In genomic region chr14:65304239-65304638, GRCh38 we compare ENCODE assay signal across 13 cellular contexts.
DNase-seq lines count a peak whose midpoint lies in the region; ATAC-seq and TF ChIP-seq lines count a peak whose summit lies in the region.
"Had no signal": no experiment of that assay in that cellular context is flagged by ENCODE, and none has a peak within 500 bp of the region (broad histone marks: within the 10 kb centered on the region; RNA-seq: fewer than 3 reads in every experiment).

No MANE protein-coding gene starts in this region.

- H3K4me3 Mint-ChIP-seq in Caco-2 (ENCODE audit: unreplicated experiment): no peak overlapping the region
- no peak overlapping the region for H3K4me3 Mint-ChIP-seq in GM23338
- H3K4me3 Mint-ChIP-seq in activated CD8-positive, alpha-beta T cell treated with anti-CD3 and anti-CD28 coated beads, Interleukin-2, amount 10 ng/mL, durations not matched to agents 7 days and 5 days: no peak overlapping the region
- H3K4me3 Mint-ChIP-seq in naive thymus-derived CD8-positive, alpha-beta T cell: peak overlapping the region in 2 of 10 donors; percentile 18 to 47

- DNase-seq in Caco-2 (no peak), GM23338 (ENCODE audit: low spot score) (no peak), NCI-H446 (lab: John Stamatoyannopoulos, UW) (no peak), DMS153 treated with DMSO at 0.1 percent for 48 hours (lab: John Stamatoyannopoulos, UW; ENCODE audit: unreplicated experiment) (no peak), RWPE1 (ENCODE audit: low spot score) (no peak)
- DNase-seq in activated CD8-positive, alpha-beta T cell treated with anti-CD3 and anti-CD28 coated beads, Interleukin-2, amount 10 ng/mL, durations not matched to agents 7 days and 5 days: no peak
- no peak for DNase-seq in naive thymus-derived CD8-positive, alpha-beta T cell
- no peak for DNase-seq in stimulated activated CD4-positive, alpha-beta T cell treated with anti-CD3 and anti-CD28 coated beads, Interleukin-1b, Interleukin-23, amount 100 ng/mL, for 48 hours
- DNase-seq: mucosa of descending colon, NCI-H1092, SW 1271, upper lobe of right lung had no signal

- CTCF ChIA-PET in Caco-2 (lab: Charles Lee) (no interaction called here), RWPE1 (lab: Yijun Ruan, JAX) (no interaction called here)
- CTCF ChIA-PET in activated CD8-positive, alpha-beta T cell treated with anti-CD3 and anti-CD28 coated beads, Interleukin-2, amount 10 ng/mL, durations not matched to agents 7 days and 5 days (lab: Charles Lee): interaction anchor here (0.8 to 6.2 kb wide), 8 partner anchors 15 to 520 kb away, joined by 3 to 53 read pairs (median 10); partner anchors contain the start of gene FUT8

- H2AFZ ChIP-seq in GM23338: peak overlapping the region; percentile 90; the same call in 1 of the 2 replicates

- no peaks in the 10 kb centered on the region for H3F3A ChIP-seq in GM23338 (replicated peaks; ENCODE audit: low read depth)

- no peaks in the 10 kb centered on the region for H4K20me1 ChIP-seq in GM23338 (replicated peaks; ENCODE audit: insufficient read depth)

- BruUV-seq in Caco-2 (replicated peaks; lab: Mats Ljungman, UMichigan): no TSS peak

- H3K27me3 ChIP-seq in Caco-2 (replicated peaks; ENCODE audit: control insufficient read depth, insufficient read depth, low read length) (no peaks in the 10 kb centered on the region), GM23338 (ENCODE audit: insufficient read depth) (no peaks in the 10 kb centered on the region)
- H3K27me3 ChIP-seq: upper lobe of right lung had no signal

- intact Hi-C loops in Caco-2 (cut with micrococcal nuclease; ENCODE audit: unreplicated experiment): loop anchor here (5.0 kb wide), 1 partner anchor 108 kb away; the partner anchor contains the start of gene FUT8

- POLR2A ChIA-PET in Caco-2 (lab: Charles Lee) (interaction anchor here (0.7 kb wide), 1 partner anchor 34 kb away, joined by 5 read pairs; no protein-coding TSS in a partner anchor), RWPE1 (lab: Yijun Ruan, JAX; ENCODE audit: low non-redundant PET) (no interaction called here)
- POLR2A ChIA-PET in activated CD8-positive, alpha-beta T cell treated with anti-CD3 and anti-CD28 coated beads, Interleukin-2, amount 10 ng/mL, durations not matched to agents 7 days and 5 days (lab: Charles Lee): interaction anchor here (0.9 to 6.4 kb wide), 6 partner anchors 14 to 110 kb away, joined by 3 to 91 read pairs (median 26); no protein-coding TSS in a partner anchor
- POLR2A ChIA-PET in naive thymus-derived CD8-positive, alpha-beta T cell (lab: Charles Lee): interaction anchor here (0.8 to 5.2 kb wide), 4 partner anchors 15 to 108 kb away, joined by 3 to 37 read pairs (median 4); partner anchors contain the start of gene FUT8

- TF ChIP-seq CTCF in Caco-2 (IDR thresholded peaks at IDR 0.05; ENCODE audit: insufficient read depth in 1 of 2, low read depth in 1 of 2, low read length in 1 of 2, severe bottlenecking in 1 of 2, unreplicated experiment in 1 of 2) (no peak), GM23338 (conservative IDR thresholded peaks at IDR 0.05; ENCODE audit: low read depth in 2 of 2) (no peak), RWPE1 (conservative IDR thresholded peaks at IDR 0.05; ENCODE audit: low read depth) (no peak)

- peaks cover 37% of the 10 kb centered on the region for H3K4me1 Mint-ChIP-seq in Caco-2 (ENCODE audit: low read depth, unreplicated experiment)
- peaks cover 19% of the 10 kb centered on the region for H3K4me1 Mint-ChIP-seq in GM23338
- peaks cover 85% of the 10 kb centered on the region for H3K4me1 Mint-ChIP-seq in activated CD8-positive, alpha-beta T cell treated with anti-CD3 and anti-CD28 coated beads, Interleukin-2, amount 10 ng/mL, durations not matched to agents 7 days and 5 days (ENCODE audit: low read depth)
- H3K4me1 Mint-ChIP-seq in naive thymus-derived CD8-positive, alpha-beta T cell: peaks cover 30 to 62% (median 58%) of the 10 kb centered on the region in 4 donors

- H3K9me2 ChIP-seq in GM23338 (ENCODE audit: insufficient read depth): no peaks in the 10 kb centered on the region

- no peak overlapping the region for H3K27ac ChIP-seq in GM23338 (ENCODE audit: low read depth)
- H3K27ac ChIP-seq in RWPE1: no peak overlapping the region
- H3K27ac ChIP-seq: upper lobe of right lung had no signal

- H3K9me3 ChIP-seq in Caco-2: no peaks in the 10 kb centered on the region
- H3K9me3 ChIP-seq: mucosa of descending colon, upper lobe of right lung had no signal

- H3K4me2 ChIP-seq in GM23338: no peak overlapping the region

- H3K27ac Mint-ChIP-seq in Caco-2 (ENCODE audit: unreplicated experiment) (peak overlapping the region; percentile 46), GM23338 (no peak overlapping the region)
- peak overlapping the region; percentile 78 for H3K27ac Mint-ChIP-seq in activated CD8-positive, alpha-beta T cell treated with anti-CD3 and anti-CD28 coated beads, Interleukin-2, amount 10 ng/mL, durations not matched to agents 7 days and 5 days
- H3K27ac Mint-ChIP-seq in naive thymus-derived CD8-positive, alpha-beta T cell: peak overlapping the region in 7 of 10 donors; percentile 13 to 74 (median 37)

- H3K27me3 Mint-ChIP-seq in Caco-2 (ENCODE audit: insufficient read depth, unreplicated experiment) (no peaks in the 10 kb centered on the region), GM23338 (ENCODE audit: insufficient read depth, low read depth, poor library complexity) (peaks cover 1% of the 10 kb centered on the region)
- H3K27me3 Mint-ChIP-seq in activated CD8-positive, alpha-beta T cell treated with anti-CD3 and anti-CD28 coated beads, Interleukin-2, amount 10 ng/mL, durations not matched to agents 7 days and 5 days (ENCODE audit: low read depth): no peaks in the 10 kb centered on the region
- no peaks in the 10 kb centered on the region for H3K27me3 Mint-ChIP-seq in naive thymus-derived CD8-positive, alpha-beta T cell

- peaks cover 54% of the 10 kb centered on the region for H3K4me1 ChIP-seq in Caco-2
- H3K4me1 ChIP-seq in GM23338 (ENCODE audit: insufficient read depth): peaks cover 12% of the 10 kb centered on the region; the same call in 1 of the 2 replicates
- H3K4me1 ChIP-seq: upper lobe of right lung had no signal

- H3K4me3 ChIP-seq in Caco-2 (ENCODE audit: low read depth, low read length) (no peak overlapping the region), GM23338 (no peak overlapping the region)
- H3K4me3 ChIP-seq: mucosa of descending colon, upper lobe of right lung had no signal

- H3K36me3 Mint-ChIP-seq in Caco-2 (ENCODE audit: insufficient read depth, unreplicated experiment) (no peaks in the 10 kb centered on the region), GM23338 (ENCODE audit: low read depth) (no peaks in the 10 kb centered on the region)
- peaks cover 27% of the 10 kb centered on the region for H3K36me3 Mint-ChIP-seq in activated CD8-positive, alpha-beta T cell treated with anti-CD3 and anti-CD28 coated beads, Interleukin-2, amount 10 ng/mL, durations not matched to agents 7 days and 5 days (ENCODE audit: low read depth)
- H3K36me3 Mint-ChIP-seq in naive thymus-derived CD8-positive, alpha-beta T cell: no peaks in the 10 kb centered on the region

- no peak for ATAC-seq in GM23338
- ATAC-seq in activated CD8-positive, alpha-beta T cell treated with anti-CD3 and anti-CD28 coated beads, Interleukin-2, amount 10 ng/mL, durations not matched to agents 7 days and 5 days: no peak
- ATAC-seq in naive thymus-derived CD8-positive, alpha-beta T cell: no peak
- ATAC-seq: HepG2 had no signal

- no peaks in the 10 kb centered on the region for H3K79me2 ChIP-seq in GM23338 (replicated peaks; ENCODE audit: insufficient read depth)

- no peaks in the 10 kb centered on the region for H3K9me3 Mint-ChIP-seq in Caco-2 (ENCODE audit: unreplicated experiment)
- no peaks in the 10 kb centered on the region for H3K9me3 Mint-ChIP-seq in GM23338
- H3K9me3 Mint-ChIP-seq in activated CD8-positive, alpha-beta T cell treated with anti-CD3 and anti-CD28 coated beads, Interleukin-2, amount 10 ng/mL, durations not matched to agents 7 days and 5 days (ENCODE audit: insufficient read depth): peaks cover 6% of the 10 kb centered on the region
- H3K9me3 Mint-ChIP-seq in naive thymus-derived CD8-positive, alpha-beta T cell: no peaks in the 10 kb centered on the region

- no peaks in the 10 kb centered on the region for H3K36me3 ChIP-seq in Caco-2 (ENCODE audit: control insufficient read depth, insufficient read depth, low read length)
- H3K36me3 ChIP-seq in GM23338 (ENCODE audit: insufficient read depth): no peaks in the 10 kb centered on the region
- H3K36me3 ChIP-seq: upper lobe of right lung had no signal

TF ChIP-seq in GM23338, 12 proteins besides CTCF, POLR2A, EP300 and RAD21 (continues in another document):
- TF ChIP-seq JUNB (IDR thresholded peaks at IDR 0.05; ENCODE audit: unreplicated experiment) (no peak), EZH2phosphoT487 (IDR thresholded peaks at IDR 0.05; ENCODE audit: unreplicated experiment) (no peak), ZNF114 (CRISPR knock-in tag; IDR thresholded peaks at IDR 0.05) (no peak), ETS1 (IDR thresholded peaks at IDR 0.05) (no peak), EZH2 (IDR thresholded peaks at IDR 0.05; ENCODE audit: low read depth, unreplicated experiment) (no peak), STAT1 (IDR thresholded peaks at IDR 0.05; ENCODE audit: unreplicated experiment) (no peak), ZNF331 (CRISPR knock-in tag; IDR thresholded peaks at IDR 0.05; ENCODE audit: low read depth) (no peak)
